ENCODE assay signal across 8 cellular contexts in the genomic region with DNA sequence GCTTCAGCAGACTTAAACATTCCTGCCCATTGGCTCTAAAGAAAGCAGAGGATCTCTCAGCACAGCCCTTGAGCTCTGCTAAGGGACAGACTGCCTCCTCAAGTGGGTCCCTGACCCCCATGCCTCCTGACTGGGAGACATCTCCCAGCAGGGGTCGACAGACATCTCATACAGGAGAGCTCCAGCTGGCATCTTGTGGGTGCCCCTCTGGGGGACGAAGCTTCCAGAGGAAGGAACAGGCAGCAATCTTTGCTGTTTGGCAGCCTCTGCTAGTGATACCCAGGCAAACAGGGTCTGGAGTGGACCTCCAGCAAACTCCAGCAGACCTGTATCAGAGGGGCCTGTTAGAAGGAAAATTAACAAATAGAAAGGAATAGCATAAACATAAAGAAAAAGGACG.
DNase-seq lines count a peak whose midpoint lies in the region; TF ChIP-seq lines count a peak whose summit lies in the region.
"Not testable (repeated sequence)": the region's sequence is repeated elsewhere in the genome, so short reads cannot be mapped to it uniquely, and the experiment has no call there.

No MANE protein-coding gene starts in this region.

- not testable (repeated sequence) for TF ChIP-seq POLR2A in prostate gland (IDR thresholded peaks at IDR 0.05)

- H4K8ac ChIP-seq in mesendoderm (ENCODE audit: low read depth, low read length) = not testable (repeated sequence)

- BruUV-seq in Caco-2 (replicated peaks; lab: Mats Ljungman, UMichigan) = not testable (repeated sequence)

- not testable (repeated sequence) for H2BK15ac ChIP-seq in mesendoderm (replicated peaks; ENCODE audit: low read depth)

- peaks cover 25% of the 10 kb centered on the region for H3F3A ChIP-seq in MM.1S (ENCODE audit: insufficient read depth, low read length)

- H3K9me3 Mint-ChIP-seq in Caco-2 (ENCODE audit: unreplicated experiment) = peaks cover 52% of the 10 kb centered on the region
- H3K9me3 Mint-ChIP-seq in type B pancreatic cell = not testable (repeated sequence)

- TF ChIP-seq CTCF in Caco-2 (IDR thresholded peaks at IDR 0.05; ENCODE audit: insufficient read depth in 1 of 2, low read depth in 1 of 2, low read length in 1 of 2, severe bottlenecking in 1 of 2, unreplicated experiment in 1 of 2); MM.1S (IDR thresholded peaks at IDR 0.05; ENCODE audit: low read length); VCaP (conservative IDR thresholded peaks at IDR 0.05); ascending aorta (IDR thresholded peaks at IDR 0.05); prostate gland (IDR thresholded peaks at IDR 0.05); type B pancreatic cell (conservative IDR thresholded peaks at IDR 0.05): not testable (repeated sequence)

- H3K27me3 ChIP-seq in Caco-2 (replicated peaks; ENCODE audit: control insufficient read depth, insufficient read depth, low read length); MM.1S (replicated peaks; ENCODE audit: insufficient read depth, low read length); ascending aorta; mesendoderm (ENCODE audit: insufficient read depth, low read length, poor library complexity); prostate gland (replicated peaks; ENCODE audit: insufficient read depth): not testable (repeated sequence)

- H4K20me1 ChIP-seq in MM.1S (ENCODE audit: insufficient read depth, low read length) = not testable (repeated sequence)

- H3K56ac ChIP-seq in mesendoderm (ENCODE audit: low read length) = not testable (repeated sequence)

- not testable (repeated sequence) for H3K23ac ChIP-seq in mesendoderm (ENCODE audit: low read length)

- H4K5ac ChIP-seq in mesendoderm (ENCODE audit: low read length) = not testable (repeated sequence)

- peak overlapping the region; percentile 56; the same call in 1 of the 2 replicates for H3K9ac ChIP-seq in MM.1S (ENCODE audit: low read length)
- H3K9ac ChIP-seq in mesendoderm (ENCODE audit: low read length) = not testable (repeated sequence)

- not testable (repeated sequence) for H2BK120ac ChIP-seq in mesendoderm (ENCODE audit: low read depth, low read length)

- not testable (repeated sequence) for H3K36me3 ChIP-seq in Caco-2 (ENCODE audit: control insufficient read depth, insufficient read depth, low read length); MM.1S (replicated peaks; ENCODE audit: insufficient read depth, low read length); ascending aorta; mesendoderm (ENCODE audit: control insufficient read depth, insufficient read depth, low read length); prostate gland

- H3K4me3 Mint-ChIP-seq in Caco-2 (ENCODE audit: unreplicated experiment); type B pancreatic cell: not testable (repeated sequence)

- peak overlapping the region; percentile 95 for H3K18ac ChIP-seq in mesendoderm (ENCODE audit: low read length)

- H3K4me1 Mint-ChIP-seq in Caco-2 (ENCODE audit: low read depth, unreplicated experiment) (peaks cover 11% of the 10 kb centered on the region), type B pancreatic cell (ENCODE audit: unreplicated experiment) (peaks cover 19% of the 10 kb centered on the region)

- POLR2A ChIA-PET in Caco-2 (lab: Charles Lee) = not testable (repeated sequence)

- CTCF ChIA-PET in Caco-2 (lab: Charles Lee) = not testable (repeated sequence)

- H3K4me1 ChIP-seq in Caco-2 (peaks cover 29% of the 10 kb centered on the region), MM.1S (ENCODE audit: low read length) (peaks cover 31% of the 10 kb centered on the region), ascending aorta (peaks cover 0 to 16% of the 10 kb centered on the region in 2 donors)
- not testable (repeated sequence) for H3K4me1 ChIP-seq in mesendoderm (ENCODE audit: control insufficient read depth, low read depth, low read length); prostate gland (replicated peaks)

- H3K9me2 ChIP-seq in MM.1S (replicated peaks; ENCODE audit: insufficient read depth, low read length) = not testable (repeated sequence)

- peak overlapping the region; percentile 96; the same call in 1 of the 2 replicates for H3K27ac ChIP-seq in MM.1S (ENCODE audit: low read length)
- H3K27ac ChIP-seq in VCaP = peak overlapping the region; percentile 19; the same call in 1 of the 2 replicates
- H3K27ac ChIP-seq in ascending aorta = peak overlapping the region; percentile 61 to 73
- H3K27ac ChIP-seq in epithelial cell of prostate = peak overlapping the region; percentile 95
- not testable (repeated sequence) for H3K27ac ChIP-seq in mesendoderm (ENCODE audit: low read depth, low read length)
- peak overlapping the region; percentile 20 to 61 for H3K27ac ChIP-seq in prostate gland

- H3K79me1 ChIP-seq in mesendoderm (ENCODE audit: low read length) = not testable (repeated sequence)

- H3K9me3 ChIP-seq in Caco-2 = peaks cover 18% of the 10 kb centered on the region
- not testable (repeated sequence) for H3K9me3 ChIP-seq in MM.1S (replicated peaks; ENCODE audit: insufficient read depth, low read length); ascending aorta; prostate gland

- not testable (repeated sequence) for H2AK5ac ChIP-seq in mesendoderm (ENCODE audit: low read length)

- H3K27ac Mint-ChIP-seq in Caco-2 (ENCODE audit: unreplicated experiment) (peak overlapping the region; percentile 94), type B pancreatic cell (peak overlapping the region; percentile 85)

- no CpG with 5 or more reads among the region's 3 CpGs for WGBS in mesendoderm (ENCODE audit: extremely low coverage, insufficient coverage, low lambda C conversion rate)
- 88% methylated on average over 3 of the region's 3 CpGs for WGBS in prostate gland

- DNase-seq in Caco-2; MM.1S; ascending aorta (ENCODE audit: low spot score in 2 of 2); epithelial cell of prostate (ENCODE audit: low read depth, low spot score); mesendoderm; prostate gland (ENCODE audit: low spot score); type B pancreatic cell (ENCODE audit: extremely low spot score, unreplicated experiment): not testable (repeated sequence)

- not testable (repeated sequence) for H2BK5ac ChIP-seq in mesendoderm (ENCODE audit: low read length)

- peak overlapping the region; percentile 63; the same call in 1 of the 2 replicates for H2AFZ ChIP-seq in MM.1S (ENCODE audit: low read length)

- peaks cover 18% of the 10 kb centered on the region for H3K36me3 Mint-ChIP-seq in Caco-2 (ENCODE audit: insufficient read depth, unreplicated experiment)
- H3K36me3 Mint-ChIP-seq in type B pancreatic cell = not testable (repeated sequence)

- intact Hi-C loops in Caco-2 (cut with micrococcal nuclease; ENCODE audit: unreplicated experiment); prostate gland (cut with DNase I): not testable (repeated sequence)
- intact Hi-C loops in ascending aorta (cut with DNase I) = loop anchor here (10.0 kb wide), 3 partner anchors 498 to 1168 kb away; partner anchors contain the start of genes LRIG3 and SLC16A7

- not testable (repeated sequence) for H3K4me3 ChIP-seq in Caco-2 (ENCODE audit: low read depth, low read length); MM.1S (ENCODE audit: low read length); ascending aorta; mesendoderm (ENCODE audit: low read length); prostate gland

- H3K27me3 Mint-ChIP-seq in Caco-2 (ENCODE audit: insufficient read depth, unreplicated experiment); type B pancreatic cell: not testable (repeated sequence)

- peak overlapping the region; percentile 12 for H3K4ac ChIP-seq in mesendoderm (ENCODE audit: low read depth, low read length)

- not testable (repeated sequence) for H3K79me2 ChIP-seq in MM.1S (ENCODE audit: low read length); mesendoderm (ENCODE audit: control insufficient read depth, insufficient read depth, low read length)

- H3K4me2 ChIP-seq in MM.1S (ENCODE audit: low read depth, low read length) = peak overlapping the region; percentile 73; the same call in 1 of the 2 replicates
- H3K4me2 ChIP-seq in mesendoderm (ENCODE audit: low read length) = not testable (repeated sequence)
